24 cellular contexts compared by ENCODE assay signal in the genomic region with DNA sequence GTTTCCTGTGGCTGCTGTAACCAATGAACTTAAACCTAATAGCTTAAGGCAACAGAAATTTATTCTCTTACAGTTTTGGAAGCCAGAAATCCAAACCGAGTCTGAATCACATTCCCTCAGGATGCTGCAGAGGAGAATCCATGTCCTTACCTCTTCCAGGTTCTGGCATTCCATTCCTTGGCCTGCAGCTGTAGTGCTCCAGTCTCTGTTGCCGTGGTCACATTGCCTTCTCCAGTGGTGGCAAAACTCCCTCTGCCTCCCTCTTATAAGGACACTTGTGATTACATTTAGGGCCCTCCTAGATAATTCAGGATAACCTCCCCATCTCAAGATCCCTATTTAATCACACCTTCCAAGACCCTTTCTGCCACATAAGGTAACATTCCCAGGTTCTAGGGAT.
"Had no signal": no experiment of that assay in that cellular context is flagged by ENCODE, and none has a peak within 500 bp of the region (broad histone marks: within the 10 kb centered on the region; RNA-seq: fewer than 3 reads in every experiment).

No MANE protein-coding gene starts in this region.

- H3K27me3 ChIP-seq: colonic mucosa, esophagus squamous epithelium, gastrocnemius medialis, heart right ventricle, left lung had no signal

- H3K4me3 ChIP-seq: colonic mucosa, esophagus squamous epithelium, gastrocnemius medialis, heart right ventricle, left lung, lung had no signal

- ATAC-seq: effector memory CD8-positive, alpha-beta T cell; esophagus mucosa; gastrocnemius medialis; heart right ventricle; left cardiac atrium; left lung; left ventricle myocardium superior had no signal

- H3K9me3 ChIP-seq: colonic mucosa, esophagus squamous epithelium, gastrocnemius medialis, heart right ventricle, left lung had no signal

- H3K27ac ChIP-seq: colonic mucosa, epithelial cell of prostate, esophagus squamous epithelium, gastrocnemius medialis, heart right ventricle, left lung had no signal

- DNase-seq: colonic mucosa; cortex of kidney; effector CD8-positive, alpha-beta T cell; effector memory CD8-positive, alpha-beta T cell; endodermal cell; erythroblast; esophagus squamous epithelium; foreskin fibroblast; foreskin melanocyte; gastrocnemius medialis; glutamatergic neuron; head of caudate nucleus; heart right ventricle; hypothalamus; immature natural killer cell; left cardiac atrium; left lung; left ventricle myocardium superior; mammary epithelial cell; mesendoderm; midbrain had no signal

- H3K36me3 ChIP-seq: colonic mucosa, esophagus squamous epithelium, gastrocnemius medialis, heart right ventricle, left lung had no signal

- H3K4me1 ChIP-seq: colonic mucosa, esophagus squamous epithelium, heart right ventricle, left lung had no signal
